In genomic region chr12:11653215-11653753, GRCh38 we compare ENCODE assay signal across 1 cellular context.
TF ChIP-seq lines count a peak whose summit lies in the region.

No MANE protein-coding gene starts in this region.

TF ChIP-seq in GM12878, 131 proteins besides CTCF, POLR2A, EP300 and RAD21 (continued from another document):
- TF ChIP-seq ZBTB4 (CRISPR knock-in tag; IDR thresholded peaks at IDR 0.05) = no peak
- TF ChIP-seq E2F4 (IDR thresholded peaks at IDR 0.05; ENCODE audit: low read depth, low read length) = no peak
- TF ChIP-seq TAF1 (IDR thresholded peaks at IDR 0.05; ENCODE audit: borderline replicate concordance, low read depth, low read length) = peak; percentile 60; the same call in 1 of the 2 replicates
- TF ChIP-seq NR2C1 (IDR thresholded peaks at IDR 0.05) = no peak
- TF ChIP-seq SMAD1 (IDR thresholded peaks at IDR 0.05; ENCODE audit: low read depth, partially characterized antibody) = peak; percentile 93
- no peak for TF ChIP-seq ZZZ3 (IDR thresholded peaks at IDR 0.05; ENCODE audit: control insufficient read depth, insufficient read length, low read depth)
- no peak for TF ChIP-seq IRF4 (IDR thresholded peaks at IDR 0.05; ENCODE audit: low read depth, low read length)
- no peak for TF ChIP-seq MAX (IDR thresholded peaks at IDR 0.05; ENCODE audit: low read depth, low read length)
- peak; percentile 55; the same call in 1 of the 2 replicates for TF ChIP-seq SPI1 (IDR thresholded peaks at IDR 0.05; ENCODE audit: borderline replicate concordance, insufficient read depth, low read depth, low read length)
- no peak for TF ChIP-seq TARDBP (IDR thresholded peaks at IDR 0.05; ENCODE audit: borderline replicate concordance)
- TF ChIP-seq TCF7 (IDR thresholded peaks at IDR 0.05; ENCODE audit: borderline replicate concordance) = no peak
- TF ChIP-seq ATF3 (IDR thresholded peaks at IDR 0.05; ENCODE audit: borderline replicate concordance, extremely low read depth, low read depth, low read length) = no peak
- no peak for TF ChIP-seq PRDM15 (CRISPR knock-in tag; IDR thresholded peaks at IDR 0.05)
- TF ChIP-seq ZBTB40 (IDR thresholded peaks at IDR 0.05; ENCODE audit: borderline replicate concordance) = no peak
- TF ChIP-seq PKNOX1 (IDR thresholded peaks at IDR 0.05) = no peak
- TF ChIP-seq ATF7 (IDR thresholded peaks at IDR 0.05; ENCODE audit: low read depth) = peak; percentile 98
- no peak for TF ChIP-seq MYB (IDR thresholded peaks at IDR 0.05; ENCODE audit: borderline replicate concordance, low read depth, low read length)
